ENCODE assay signal across 13 cellular contexts in genomic region chr2:62939735-62940491, GRCh38.
DNase-seq lines count a peak whose midpoint lies in the region; ATAC-seq and TF ChIP-seq lines count a peak whose summit lies in the region.
"Had no signal": no experiment of that assay in that cellular context is flagged by ENCODE, and none has a peak within 500 bp of the region (broad histone marks: within the 10 kb centered on the region; RNA-seq: fewer than 3 reads in every experiment).

No MANE protein-coding gene starts in this region.

- H3K4me3 ChIP-seq in osteoblast (ENCODE audit: insufficient read depth, low read length): no peak overlapping the region

- peaks cover 16% of the 10 kb centered on the region for H3K4me1 ChIP-seq in osteoblast (ENCODE audit: insufficient read depth, low read length)

- DNase-seq in EH (ENCODE audit: low read depth) (peak; percentile 92), RKO (ENCODE audit: low spot score) (peak; percentile 34), epithelial cell of prostate (ENCODE audit: low read depth, low spot score) (peak; percentile 72), osteoblast (ENCODE audit: insufficient read length, low spot score, missing footprints) (peak; percentile 80), amygdala (lab: John Stamatoyannopoulos, UW) (no peak), DMS53 (lab: John Stamatoyannopoulos, UW) (no peak)
- DNase-seq: activated CD4-positive, alpha-beta T cell treated with anti-CD3 and anti-CD28 coated beads for 4 hours; erythroblast; NCI-H345; T-helper 2 cell had no signal

- no peaks in the 10 kb centered on the region for H3K27me3 ChIP-seq in osteoblast (ENCODE audit: insufficient read depth, low read length)

- no peak overlapping the region for H2AFZ ChIP-seq in osteoblast (ENCODE audit: low read length)

- ATAC-seq in GM21529 (IDR thresholded peaks at IDR 0.05; ENCODE audit: unreplicated experiment) (no peak), GM18870 (IDR thresholded peaks at IDR 0.05; ENCODE audit: unreplicated experiment) (no peak)

- TF ChIP-seq CTCF in osteoblast (IDR thresholded peaks at IDR 0.05; ENCODE audit: extremely low read depth, low read depth, low read length): no peak

- no peaks in the 10 kb centered on the region for H3K36me3 ChIP-seq in osteoblast (ENCODE audit: insufficient read depth, low read length)

- peaks cover 2% of the 10 kb centered on the region for H4K20me1 ChIP-seq in osteoblast (ENCODE audit: insufficient read depth, low read length)

- no peaks in the 10 kb centered on the region for H3K79me2 ChIP-seq in osteoblast (ENCODE audit: insufficient read depth, low read length)

- H3K27ac ChIP-seq in epithelial cell of prostate: peak overlapping the region; percentile 43
- peak overlapping the region; percentile 18 for H3K27ac ChIP-seq in osteoblast (ENCODE audit: low read depth, low read length)
- H3K27ac ChIP-seq: HL-60 had no signal

- peak overlapping the region; percentile 11 for H3K4me2 ChIP-seq in osteoblast (ENCODE audit: insufficient read depth, low read length)

- H3K9me3 ChIP-seq in osteoblast (ENCODE audit: low read depth, low read length): no peaks in the 10 kb centered on the region

Comparison
In these comparisons a context has a peak if more than half of its experiments do, and no peak if none do; other contexts are left out.
1. DNase-seq: peak in EH (single experiment), RKO (single experiment), epithelial cell of prostate (single experiment) and osteoblast (single experiment); none in amygdala (0 of 56) and DMS53 (single experiment).